In genomic region chr3:39154323-39155021, GRCh38 we compare ENCODE assay signal across 8 cellular contexts. TPM values are rescaled to one million over a fixed set of nuclear protein-coding genes. Genes with fewer than 3 reads are reported as not detected.
A peak's percentile ranks its signal among the peaks of the same experiment; 100 is the strongest.
DNase-seq lines count a peak whose midpoint lies in the region; ATAC-seq lines count a peak whose summit lies in the region.

No MANE protein-coding gene starts in this region.

- no peaks in the 10 kb centered on the region for H3K27me3 Mint-ChIP-seq in stimulated activated naive B cell treated with anti-CD40 and anti-IgM and Interleukin-4, amounts not matched to agents 10 μg/mL and 1 μg/mL and 100 μg/mL, for 72 hours

- no peaks in the 10 kb centered on the region for H3K9me3 Mint-ChIP-seq in activated naive CD4-positive, alpha-beta T cell treated with anti-CD3 and anti-CD28 coated beads, Interleukin-2, amount 50 U/mL, for 72 hours
- no peaks in the 10 kb centered on the region for H3K9me3 Mint-ChIP-seq in stimulated activated naive B cell treated with anti-CD40 and anti-IgM and Interleukin-4, amounts not matched to agents 10 μg/mL and 1 μg/mL and 100 μg/mL, for 72 hours

- DNase-seq in HuH-7.5 (ENCODE audit: low spot score) (peak; percentile 53), iPS-NIHi7 (ENCODE audit: extremely low spot score) (peak; percentile 87)
- DNase-seq in activated naive CD4-positive, alpha-beta T cell treated with anti-CD3 and anti-CD28 coated beads, Interleukin-2, amount 50 U/mL, for 72 hours (ENCODE audit: low spot score in 2 of 2): no peak
- DNase-seq in stimulated activated naive B cell treated with anti-CD40 and anti-IgM and Interleukin-4, amounts not matched to agents 10 μg/mL and 1 μg/mL and 100 μg/mL, for 72 hours: no peak
- DNase-seq in stimulated activated naive CD4-positive, alpha-beta T cell (lab: John Stamatoyannopoulos, UW): no peak

- H3K27ac Mint-ChIP-seq in activated naive CD4-positive, alpha-beta T cell treated with anti-CD3 and anti-CD28 coated beads, Interleukin-2, amount 50 U/mL, for 72 hours: peak overlapping the region; percentile 89 to 93
- H3K27ac Mint-ChIP-seq in stimulated activated naive B cell treated with anti-CD40 and anti-IgM and Interleukin-4, amounts not matched to agents 10 μg/mL and 1 μg/mL and 100 μg/mL, for 72 hours: peak overlapping the region; percentile 96

- ATAC-seq in activated naive CD4-positive, alpha-beta T cell treated with anti-CD3 and anti-CD28 coated beads, Interleukin-2, amount 50 U/mL, for 72 hours: no peak
- no peak for ATAC-seq in stimulated activated naive B cell treated with anti-CD40 and anti-IgM and Interleukin-4, amounts not matched to agents 10 μg/mL and 1 μg/mL and 100 μg/mL, for 72 hours (replicated peaks)
- ATAC-seq in HG03045 (IDR thresholded peaks at IDR 0.05; ENCODE audit: unreplicated experiment) (no peak), HG02678 (IDR thresholded peaks at IDR 0.05; ENCODE audit: unreplicated experiment) (no peak), GM21529 (IDR thresholded peaks at IDR 0.05; ENCODE audit: unreplicated experiment) (no peak)

- H3K36me3 Mint-ChIP-seq in activated naive CD4-positive, alpha-beta T cell treated with anti-CD3 and anti-CD28 coated beads, Interleukin-2, amount 50 U/mL, for 72 hours: peaks cover 34% of the 10 kb centered on the region in 2 donors
- peaks cover 16 to 30% of the 10 kb centered on the region in 2 donors for H3K36me3 Mint-ChIP-seq in stimulated activated naive B cell treated with anti-CD40 and anti-IgM and Interleukin-4, amounts not matched to agents 10 μg/mL and 1 μg/mL and 100 μg/mL, for 72 hours

- peaks cover 33 to 40% of the 10 kb centered on the region in 2 donors for H3K4me1 Mint-ChIP-seq in stimulated activated naive B cell treated with anti-CD40 and anti-IgM and Interleukin-4, amounts not matched to agents 10 μg/mL and 1 μg/mL and 100 μg/mL, for 72 hours

- H3K4me3 Mint-ChIP-seq in stimulated activated naive B cell treated with anti-CD40 and anti-IgM and Interleukin-4, amounts not matched to agents 10 μg/mL and 1 μg/mL and 100 μg/mL, for 72 hours: peak overlapping the region; percentile 78 to 96

RNA-seq across cellular contexts. Expression of gene CSRNP1, which starts 1.1 kb away (rescaled TPM):
- 10 to 100 TPM; 72.9 to 87.1 TPM for total RNA-seq in activated naive CD4-positive, alpha-beta T cell treated with anti-CD3 and anti-CD28 coated beads, Interleukin-2, amount 50 U/mL, for 72 hours

RNA-seq across cellular contexts. Expression of gene XIRP1, which starts 37.9 kb away (rescaled TPM):
- 1 to 10 TPM in 1 of 2 donors, under 1 TPM in 1; 0.14 to 4.1 TPM for total RNA-seq in activated naive CD4-positive, alpha-beta T cell treated with anti-CD3 and anti-CD28 coated beads, Interleukin-2, amount 50 U/mL, for 72 hours

RNA-seq across cellular contexts. Expression of gene TTC21A, which starts 47.0 kb away (rescaled TPM):
- total RNA-seq in activated naive CD4-positive, alpha-beta T cell treated with anti-CD3 and anti-CD28 coated beads, Interleukin-2, amount 50 U/mL, for 72 hours: 1 to 10 TPM; 1.6 to 2.5 TPM

RNA-seq across cellular contexts. Expression of gene GORASP1, which starts 47.0 kb away (rescaled TPM):
- 10 to 100 TPM; 19.0 to 22.7 TPM for total RNA-seq in activated naive CD4-positive, alpha-beta T cell treated with anti-CD3 and anti-CD28 coated beads, Interleukin-2, amount 50 U/mL, for 72 hours

Comparison
In these comparisons a context has a peak if more than half of its experiments do, and no peak if none do; other contexts are left out.
1. DNase-seq: peak in HuH-7.5 (single experiment) and iPS-NIHi7 (single experiment); none in activated naive CD4-positive, alpha-beta T cell treated with anti-CD3 and anti-CD28 coated beads, Interleukin-2, amount 50 U/mL, for 72 hours (0 of 2), stimulated activated naive B cell treated with anti-CD40 and anti-IgM and Interleukin-4, amounts not matched to agents 10 μg/mL and 1 μg/mL and 100 μg/mL, for 72 hours (single experiment) and stimulated activated naive CD4-positive, alpha-beta T cell (0 of 6).